ENCODE assay signal across 8 cellular contexts in the genomic region with DNA sequence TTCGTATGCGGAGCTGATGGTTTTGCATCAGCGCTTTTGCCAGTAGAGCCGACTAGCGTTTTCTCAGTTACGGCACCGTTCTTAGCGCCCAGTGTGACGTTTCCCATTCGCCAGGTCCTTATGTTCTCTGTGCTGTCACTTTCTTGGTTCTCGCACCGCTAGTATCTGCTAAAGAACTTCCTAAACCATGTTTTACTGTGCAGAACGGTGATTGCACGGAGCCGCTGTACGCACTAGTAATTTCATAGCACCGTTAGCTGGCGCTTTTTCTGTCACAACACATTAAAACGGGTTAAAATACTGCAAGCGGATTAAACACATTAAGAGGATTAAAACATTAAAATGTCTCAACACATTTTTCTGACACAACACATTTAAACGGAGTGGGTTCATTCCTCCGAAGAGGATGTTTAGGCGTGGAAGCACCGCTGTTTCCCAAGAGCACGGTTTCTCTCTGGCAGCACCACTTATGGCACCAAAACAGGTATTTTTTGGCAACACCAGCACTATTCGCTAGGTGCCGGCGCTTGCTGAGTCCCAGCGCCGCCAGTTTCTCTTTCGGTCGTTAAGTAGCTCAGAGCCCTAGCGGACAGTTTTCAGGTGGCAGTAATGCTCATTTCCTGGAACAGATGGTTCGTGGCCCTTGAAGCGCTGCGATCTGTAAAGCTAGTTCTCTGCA. TPM values are rescaled to one million over a fixed set of nuclear protein-coding genes. Genes with fewer than 3 reads are reported as not detected.
DNase-seq lines count a peak whose midpoint lies in the region; ATAC-seq and TF ChIP-seq lines count a peak whose summit lies in the region.

No MANE protein-coding gene starts in this region.

- no peaks in the 10 kb centered on the region for H3K4me1 ChIP-seq in right lobe of liver

- no peaks in the 10 kb centered on the region for H3K36me3 ChIP-seq in right lobe of liver

- H3K27ac ChIP-seq in caudate nucleus (ENCODE audit: low read depth, low read length) (peak overlapping the region; percentile 11), right lobe of liver (peak overlapping the region; percentile 41 to 93 (median 78))

- H3K27me3 ChIP-seq in right lobe of liver, result peaks cover 7 to 42% of the 10 kb centered on the region in 2 donors

- ATAC-seq in HG03039 (IDR thresholded peaks at IDR 0.05; ENCODE audit: unreplicated experiment), result peak; percentile 68
- ATAC-seq in right lobe of liver, result peak; percentile 66 to 83 (median 82)

- 4% methylated on average over 34 of the region's 36 CpGs for WGBS in right lobe of liver (ENCODE audit: insufficient coverage, low coverage, low lambda C conversion rate, missing lambda C conversion rate)

- TF ChIP-seq POLR2A in GM18526 (IDR thresholded peaks at IDR 0.05; ENCODE audit: extremely low read depth, insufficient read length) (peak; percentile 48), right lobe of liver (IDR thresholded peaks at IDR 0.05) (peak; percentile 39)

- peak overlapping the region; percentile 21 to 41 (median 32) for H3K4me3 ChIP-seq in right lobe of liver

- TF ChIP-seq CTCF in right lobe of liver (IDR thresholded peaks at IDR 0.05), result peak; percentile 27 to 49 (median 45)

- intact Hi-C loops in right lobe of liver (cut with DNase I), result loop anchor here in 1 of 2 donors (5.0 kb wide), 1 partner anchor 67 kb away; no protein-coding TSS in a partner anchor

- no peaks in the 10 kb centered on the region for H3K9me3 ChIP-seq in right lobe of liver

- DNase-seq in A172 (ENCODE audit: low spot score) (peak; percentile 83), NCI-H2081 (lab: John Stamatoyannopoulos, UW) (peak; percentile 91 to 98), UCSD-AML1 (lab: John Stamatoyannopoulos, UW; ENCODE audit: unreplicated experiment) (peak; percentile 75), caudate nucleus (lab: John Stamatoyannopoulos, UW) (peak in 1 of 61 donors; percentile 7), right lobe of liver (peak; percentile 66 to 75 (median 70))
- peak; percentile 75 for DNase-seq in stimulated activated CD8-positive, alpha-beta memory T cell treated with anti-CD3 and anti-CD28 coated beads, Interleukin-12 subunit alpha, Interleukin-12 subunit beta, amount 100 ng/mL, for 1 hour (ENCODE audit: low read depth)

RNA-seq across cellular contexts. Expression of gene ANXA2R, which starts 20.4 kb away (rescaled TPM):
- 8.0 and 9.4 TPM in 2 replicates for total RNA-seq in A172 (2014; rRNA removed; shearing (Covaris generic))
- total RNA-seq in right lobe of liver, result 1 to 10 TPM in 1 of 6 experiments, under 1 TPM in 5; 0.21 to 1.1 (median 0.41) TPM
